In genomic region chr19:47697863-47698609, GRCh38 we compare ENCODE assay signal across 8 cellular contexts. TPM values are rescaled to one million over a fixed set of nuclear protein-coding genes. Genes with fewer than 3 reads are reported as not detected.
DNase-seq lines count a peak whose midpoint lies in the region; ATAC-seq and TF ChIP-seq lines count a peak whose summit lies in the region.

No MANE protein-coding gene starts in this region.

- DNase-seq in SJCRH30 (peak; percentile 70 to 82), globus pallidus (ENCODE audit: low spot score) (peak; percentile 91), occipital lobe (lab: John Stamatoyannopoulos, UW) (peak; percentile 77), type B pancreatic cell (ENCODE audit: extremely low spot score, unreplicated experiment) (no peak)
- DNase-seq in activated naive CD4-positive, alpha-beta T cell treated with anti-CD3 and anti-CD28 coated beads, Interleukin-2, amount 50 U/mL, for 72 hours (ENCODE audit: low spot score in 2 of 2): peak in 1 of 2 donors; percentile 66

- H3K27ac ChIP-seq in DOHH2 (ENCODE audit: low read depth, low read length) (no peak overlapping the region), SJCRH30 (no peak overlapping the region)

- H3K4me3 ChIP-seq in DOHH2 (ENCODE audit: low read length) (no peak overlapping the region), SJCRH30 (no peak overlapping the region)

- peak; percentile 72 to 81 for ATAC-seq in activated naive CD4-positive, alpha-beta T cell treated with anti-CD3 and anti-CD28 coated beads, Interleukin-2, amount 50 U/mL, for 72 hours
- ATAC-seq in GM19452 (IDR thresholded peaks at IDR 0.05; ENCODE audit: unreplicated experiment): no peak

- H3K9me3 ChIP-seq in DOHH2 (ENCODE audit: control insufficient read depth, insufficient read depth, low read length) (no peaks in the 10 kb centered on the region), SJCRH30 (replicated peaks) (no peaks in the 10 kb centered on the region)

- TF ChIP-seq CTCF in DOHH2 (IDR thresholded peaks at IDR 0.05; ENCODE audit: low read depth, low read length, poor library complexity, severe bottlenecking): peak; percentile 91
- TF ChIP-seq CTCF in LNCAP (IDR thresholded peaks at IDR 0.05): peak; percentile 73
- TF ChIP-seq CTCF in type B pancreatic cell (conservative IDR thresholded peaks at IDR 0.05): peak; percentile 98

- no peaks in the 10 kb centered on the region for H4K20me1 ChIP-seq in DOHH2 (ENCODE audit: control insufficient read depth, insufficient read depth, low read depth, low read length)

- H3K27me3 Mint-ChIP-seq in type B pancreatic cell: no peaks in the 10 kb centered on the region

- peaks cover 5% of the 10 kb centered on the region for H3K4me1 Mint-ChIP-seq in type B pancreatic cell (ENCODE audit: unreplicated experiment)

- H3K36me3 ChIP-seq in DOHH2 (ENCODE audit: control insufficient read depth, low read length) (peaks cover 31% of the 10 kb centered on the region), SJCRH30 (peaks cover 13% of the 10 kb centered on the region)

- H3K9me3 Mint-ChIP-seq in activated naive CD4-positive, alpha-beta T cell treated with anti-CD3 and anti-CD28 coated beads, Interleukin-2, amount 50 U/mL, for 72 hours: no peaks in the 10 kb centered on the region
- no peaks in the 10 kb centered on the region for H3K9me3 Mint-ChIP-seq in type B pancreatic cell

- H3K9me2 ChIP-seq in DOHH2 (replicated peaks; ENCODE audit: control insufficient read depth, low read length): no peaks in the 10 kb centered on the region

- H3K36me3 Mint-ChIP-seq in activated naive CD4-positive, alpha-beta T cell treated with anti-CD3 and anti-CD28 coated beads, Interleukin-2, amount 50 U/mL, for 72 hours: no peaks in the 10 kb centered on the region
- H3K36me3 Mint-ChIP-seq in type B pancreatic cell: peaks cover 3% of the 10 kb centered on the region

- no peaks in the 10 kb centered on the region for H3K79me2 ChIP-seq in DOHH2 (ENCODE audit: control insufficient read depth, low read length)

- H3F3A ChIP-seq in DOHH2 (ENCODE audit: control insufficient read depth, insufficient read depth): no peaks in the 10 kb centered on the region

- H3K27ac Mint-ChIP-seq in activated naive CD4-positive, alpha-beta T cell treated with anti-CD3 and anti-CD28 coated beads, Interleukin-2, amount 50 U/mL, for 72 hours: peak overlapping the region in 1 of 2 donors; percentile 44
- no peak overlapping the region for H3K27ac Mint-ChIP-seq in type B pancreatic cell

- H3K4me3 Mint-ChIP-seq in type B pancreatic cell: no peak overlapping the region

- peak overlapping the region; percentile 9; the same call in 1 of the 2 replicates for H3K4me2 ChIP-seq in DOHH2 (ENCODE audit: low read length)

- peaks cover 6% of the 10 kb centered on the region for H3K4me1 ChIP-seq in DOHH2 (ENCODE audit: control insufficient read depth, low read length)
- H3K4me1 ChIP-seq in SJCRH30: no peaks in the 10 kb centered on the region

- H3K27me3 ChIP-seq in DOHH2 (ENCODE audit: control insufficient read depth, low read length) (no peaks in the 10 kb centered on the region), SJCRH30 (no peaks in the 10 kb centered on the region)

RNA-seq across cellular contexts. Expression of gene EHD2, which starts 15.2 kb away (rescaled TPM):
- total RNA-seq in SJCRH30 (2014; rRNA removed; shearing (Covaris generic)): 9.0 and 9.4 TPM in 2 replicates
- total RNA-seq in activated naive CD4-positive, alpha-beta T cell treated with anti-CD3 and anti-CD28 coated beads, Interleukin-2, amount 50 U/mL, for 72 hours: 1 to 10 TPM; 1.1 to 2.0 TPM
- total RNA-seq in occipital lobe (2.2 TPM), type B pancreatic cell (ENCODE audit: low replicate concordance) (10.3 and 21.0 TPM in 2 replicates)

RNA-seq across cellular contexts. Expression of gene NOP53, which starts 47.3 kb away (rescaled TPM):
- 194 TPM in 2 replicates for total RNA-seq in SJCRH30 (2014; rRNA removed; shearing (Covaris generic))
- total RNA-seq in activated naive CD4-positive, alpha-beta T cell treated with anti-CD3 and anti-CD28 coated beads, Interleukin-2, amount 50 U/mL, for 72 hours: 100 to 1,000 TPM; 324 to 421 TPM
- total RNA-seq in occipital lobe: 52.4 TPM
- total RNA-seq in type B pancreatic cell (ENCODE audit: low replicate concordance): 274 and 291 TPM in 2 replicates
